In genomic region chr3:191927183-191927817, GRCh38 we compare ENCODE assay signal across 7 cellular contexts.
DNase-seq lines count a peak whose midpoint lies in the region; ATAC-seq and TF ChIP-seq lines count a peak whose summit lies in the region.
"Not testable (repeated sequence)": the region's sequence is repeated elsewhere in the genome, so short reads cannot be mapped to it uniquely, and the experiment has no call there.

No MANE protein-coding gene starts in this region.

- H3K79me1 ChIP-seq in mesendoderm (ENCODE audit: low read length): not testable (repeated sequence)

- H3K4me1 Mint-ChIP-seq in GM23338 (peaks cover 38% of the 10 kb centered on the region), endodermal cell (peaks cover 42% of the 10 kb centered on the region)

- H3K4ac ChIP-seq in mesendoderm (ENCODE audit: low read depth, low read length): peak overlapping the region; percentile 55

- H2BK120ac ChIP-seq in mesendoderm (ENCODE audit: low read depth, low read length): peak overlapping the region; percentile 94

- H3K18ac ChIP-seq in mesendoderm (ENCODE audit: low read length): peak overlapping the region; percentile 75

- H2BK15ac ChIP-seq in mesendoderm (replicated peaks; ENCODE audit: low read depth): not testable (repeated sequence)

- not testable (repeated sequence) for H4K20me1 ChIP-seq in GM23338 (replicated peaks; ENCODE audit: insufficient read depth)

- H3K27ac Mint-ChIP-seq in GM23338: peak overlapping the region; percentile 100
- H3K27ac Mint-ChIP-seq in endodermal cell: peak overlapping the region; percentile 99

- H3K4me3 ChIP-seq in GM23338 (peak overlapping the region; percentile 50), HUES48 (ENCODE audit: low read depth, low read length) (peak overlapping the region; percentile 65), endodermal cell (ENCODE audit: low read length) (peak overlapping the region; percentile 77), iPS DF 6.9 (ENCODE audit: low read length) (peak overlapping the region; percentile 68; the same call in 1 of the 2 replicates), iPS-18a (ENCODE audit: low read length) (peak overlapping the region; percentile 53), mesendoderm (ENCODE audit: low read length) (peak overlapping the region; percentile 43)

- not testable (repeated sequence) for H2AK5ac ChIP-seq in mesendoderm (ENCODE audit: low read length)

- H3K36me3 Mint-ChIP-seq in GM23338 (ENCODE audit: low read depth) (peaks cover 20% of the 10 kb centered on the region), endodermal cell (ENCODE audit: low read depth) (peaks cover 28% of the 10 kb centered on the region)

- peaks cover 44% of the 10 kb centered on the region for H3K79me2 ChIP-seq in GM23338 (replicated peaks; ENCODE audit: insufficient read depth)
- H3K79me2 ChIP-seq in mesendoderm (ENCODE audit: control insufficient read depth, insufficient read depth, low read length): peaks cover 16% of the 10 kb centered on the region

- H3K27me3 Mint-ChIP-seq in GM23338 (ENCODE audit: insufficient read depth, low read depth, poor library complexity): peaks cover 10% of the 10 kb centered on the region
- not testable (repeated sequence) for H3K27me3 Mint-ChIP-seq in endodermal cell (ENCODE audit: insufficient read depth)

- H3K9me3 ChIP-seq in HUES48 (ENCODE audit: control insufficient read depth, insufficient read depth, low read length); iPS DF 6.9 (ENCODE audit: control insufficient read depth, insufficient read depth, low read length); iPS-18a (ENCODE audit: control insufficient read depth, low read depth, low read length): not testable (repeated sequence)
- H3K9me3 ChIP-seq in endodermal cell (ENCODE audit: control insufficient read depth, low read length): peaks cover 48% of the 10 kb centered on the region

- H3K27ac ChIP-seq in GM23338 (ENCODE audit: low read depth): peak overlapping the region; percentile 99
- H3K27ac ChIP-seq in HUES48 (ENCODE audit: low read depth, low read length): peak overlapping the region; percentile 59
- H3K27ac ChIP-seq in endodermal cell (ENCODE audit: low read depth, low read length); iPS DF 6.9 (ENCODE audit: low read length): not testable (repeated sequence)
- H3K27ac ChIP-seq in iPS-18a (ENCODE audit: low read length): peak overlapping the region; percentile 85
- H3K27ac ChIP-seq in mesendoderm (ENCODE audit: low read depth, low read length): peak overlapping the region; percentile 89

- not testable (repeated sequence) for H4K5ac ChIP-seq in mesendoderm (ENCODE audit: low read length)

- not testable (repeated sequence) for TF ChIP-seq CTCF in GM23338 (conservative IDR thresholded peaks at IDR 0.05; ENCODE audit: low read depth in 2 of 2); endodermal cell (conservative IDR thresholded peaks at IDR 0.05)

- not testable (repeated sequence) for H3K36me3 ChIP-seq in GM23338 (ENCODE audit: insufficient read depth); HUES48 (ENCODE audit: control insufficient read depth, insufficient read depth, low read length); endodermal cell (ENCODE audit: control insufficient read depth, insufficient read depth, low read length); iPS DF 6.9 (ENCODE audit: control insufficient read depth, insufficient read depth, low read length); iPS-18a (ENCODE audit: control insufficient read depth, low read depth, low read length); mesendoderm (ENCODE audit: control insufficient read depth, insufficient read depth, low read length)

- H4K8ac ChIP-seq in mesendoderm (ENCODE audit: low read depth, low read length): not testable (repeated sequence)

- not testable (repeated sequence) for H2BK5ac ChIP-seq in mesendoderm (ENCODE audit: low read length)

- H3K27me3 ChIP-seq in GM23338 (ENCODE audit: insufficient read depth); HUES48 (ENCODE audit: control insufficient read depth, insufficient read depth, low read length); endodermal cell (ENCODE audit: control insufficient read depth, insufficient read depth, low read length, poor library complexity, severe bottlenecking); iPS DF 6.9 (ENCODE audit: control insufficient read depth, insufficient read depth, low read length); iPS-18a (ENCODE audit: control insufficient read depth, insufficient read depth, low read length); mesendoderm (ENCODE audit: insufficient read depth, low read length, poor library complexity): not testable (repeated sequence)

- H3K4me1 ChIP-seq in GM23338 (ENCODE audit: insufficient read depth): peaks cover 20% of the 10 kb centered on the region
- H3K4me1 ChIP-seq in HUES48 (ENCODE audit: control insufficient read depth, insufficient read depth, low read length): peaks cover 21% of the 10 kb centered on the region
- peaks cover 11% of the 10 kb centered on the region for H3K4me1 ChIP-seq in endodermal cell (ENCODE audit: control insufficient read depth, insufficient read depth, low read length)
- not testable (repeated sequence) for H3K4me1 ChIP-seq in iPS DF 6.9 (ENCODE audit: control insufficient read depth, insufficient read depth, low read length); iPS-18a (ENCODE audit: control insufficient read depth, low read depth, low read length); mesendoderm (ENCODE audit: control insufficient read depth, low read depth, low read length)

- H2AFZ ChIP-seq in GM23338: not testable (repeated sequence)

- H3F3A ChIP-seq in GM23338 (replicated peaks; ENCODE audit: low read depth): not testable (repeated sequence)

- H3K4me3 Mint-ChIP-seq in GM23338: peak overlapping the region; percentile 88
- peak overlapping the region; percentile 88 for H3K4me3 Mint-ChIP-seq in endodermal cell

- H3K9me2 ChIP-seq in GM23338 (ENCODE audit: insufficient read depth): not testable (repeated sequence)

- peak overlapping the region; percentile 85 for H3K56ac ChIP-seq in mesendoderm (ENCODE audit: low read length)

- H3K23ac ChIP-seq in mesendoderm (ENCODE audit: low read length): not testable (repeated sequence)

- DNase-seq in GM23338 (ENCODE audit: low spot score) (peak; percentile 50), NCI-H748 (lab: John Stamatoyannopoulos, UW; ENCODE audit: unreplicated experiment) (peak; percentile 27), endodermal cell (peak; percentile 69), mesendoderm (peak; percentile 76)
- DNase-seq in iPS DF 6.9 (ENCODE audit: low read depth, low spot score): not testable (repeated sequence)

- H3K9ac ChIP-seq in HUES48 (ENCODE audit: low read depth, low read length) (peak overlapping the region; percentile 85), endodermal cell (ENCODE audit: extremely low read depth, low read length, poor library complexity, severe bottlenecking) (peak overlapping the region; percentile 70), iPS-18a (ENCODE audit: low read length) (peak overlapping the region; percentile 49), mesendoderm (ENCODE audit: low read length) (peak overlapping the region; percentile 70)

- peak; percentile 55 for ATAC-seq in GM23338

- WGBS in endodermal cell (ENCODE audit: insufficient coverage in 1 of 2, insufficient read length in 1 of 2), 2 experiments: 71 to 94% methylated on average over 2 to 5 of the region's 8 CpGs
- WGBS in iPS DF 6.9 (ENCODE audit: insufficient coverage, insufficient read length): no CpG with 5 or more reads among the region's 8 CpGs
- no CpG with 5 or more reads among the region's 8 CpGs for WGBS in mesendoderm (ENCODE audit: extremely low coverage, insufficient coverage, low lambda C conversion rate)

- not testable (repeated sequence) for H3K9me3 Mint-ChIP-seq in GM23338
- peaks cover 25% of the 10 kb centered on the region for H3K9me3 Mint-ChIP-seq in endodermal cell

- peak overlapping the region; percentile 72 for H3K4me2 ChIP-seq in GM23338
- H3K4me2 ChIP-seq in mesendoderm (ENCODE audit: low read length): not testable (repeated sequence)

TF ChIP-seq in GM23338, 12 proteins besides CTCF, POLR2A, EP300 and RAD21:
- TF ChIP-seq NANOG (IDR thresholded peaks at IDR 0.05; ENCODE audit: borderline replicate concordance) (0 out of 2 replicates have a peak, but pooled peaks have one; percentile 38), POLR2AphosphoS5 (IDR thresholded peaks at IDR 0.05; ENCODE audit: low read depth) (peak; percentile 33; the same call in 1 of the 2 replicates)
TF ChIP-seq in GM23338: peak in this region for 2; not testable (repeated sequence) for 10.
